Comparison of ENCODE assay signal across 9 cellular contexts in the genomic region with DNA sequence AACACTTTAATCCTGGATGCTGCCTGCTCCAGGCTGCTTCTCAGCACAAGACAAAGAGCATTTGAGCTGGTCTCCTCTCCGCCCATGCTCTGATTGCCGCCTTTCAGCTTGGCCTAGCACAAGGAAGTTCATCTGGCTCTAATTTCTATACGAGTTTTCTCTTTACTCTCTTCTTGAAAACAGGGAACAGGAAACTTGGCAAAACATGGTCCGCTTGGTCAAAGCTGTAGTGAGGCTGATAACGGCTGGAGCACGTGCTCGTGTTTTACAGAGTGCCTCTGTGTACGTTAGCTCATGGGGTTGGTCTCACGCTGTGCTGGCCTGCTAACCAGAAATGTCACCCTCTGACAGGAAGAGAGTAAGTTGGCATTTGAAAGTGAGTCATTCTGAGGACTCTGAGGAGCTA. TPM values are rescaled to one million over a fixed set of nuclear protein-coding genes. Genes with fewer than 3 reads are reported as not detected.
A peak's percentile ranks its signal among the peaks of the same experiment; 100 is the strongest.
DNase-seq lines count a peak whose midpoint lies in the region; ATAC-seq, FAIRE-seq and TF ChIP-seq lines count a peak whose summit lies in the region.
"Had no signal": no experiment of that assay in that cellular context is flagged by ENCODE, and none has a peak within 500 bp of the region (broad histone marks: within the 10 kb centered on the region; RNA-seq: fewer than 3 reads in every experiment).

No MANE protein-coding gene starts in this region.

- H3K9me3 ChIP-seq in HUES48 (ENCODE audit: control insufficient read depth, insufficient read depth, low read length), result no peaks in the 10 kb centered on the region

- peak overlapping the region; percentile 87 for H3K27ac Mint-ChIP-seq in chondrocyte (ENCODE audit: unreplicated experiment)
- H3K27ac Mint-ChIP-seq in stimulated activated naive CD8-positive, alpha-beta T cell treated with anti-CD3 and anti-CD28 coated beads, Interleukin-15, Interleukin-2, amounts not matched to agents 100 ng/mL and 50 ng/mL, for 24 hours, result peak overlapping the region; percentile 61

- no peaks in the 10 kb centered on the region for H3K27me3 Mint-ChIP-seq in chondrocyte (ENCODE audit: low read depth)
- H3K27me3 Mint-ChIP-seq in stimulated activated naive CD8-positive, alpha-beta T cell treated with anti-CD3 and anti-CD28 coated beads, Interleukin-15, Interleukin-2, amounts not matched to agents 100 ng/mL and 50 ng/mL, for 24 hours, result no peaks in the 10 kb centered on the region

- FAIRE-seq in GM12891 (lab: Jason Lieb, UNC) (no peak), urothelium cell line (lab: Jason Lieb, UNC) (no peak)

- H3K27me3 ChIP-seq in HUES48 (ENCODE audit: control insufficient read depth, insufficient read depth, low read length), result no peaks in the 10 kb centered on the region

- TF ChIP-seq POLR2A in GM12891 (IDR thresholded peaks at IDR 0.05; ENCODE audit: low read depth, low read length), result no peak

- peaks cover 3% of the 10 kb centered on the region for H3K9me3 Mint-ChIP-seq in chondrocyte (ENCODE audit: low read depth)
- H3K9me3 Mint-ChIP-seq in stimulated activated naive CD8-positive, alpha-beta T cell treated with anti-CD3 and anti-CD28 coated beads, Interleukin-15, Interleukin-2, amounts not matched to agents 100 ng/mL and 50 ng/mL, for 24 hours, result no peaks in the 10 kb centered on the region

- no peak overlapping the region for H3K4me3 ChIP-seq in HUES48 (ENCODE audit: low read depth, low read length)

- peaks cover 84% of the 10 kb centered on the region for H3K4me1 Mint-ChIP-seq in chondrocyte (ENCODE audit: low read depth)
- H3K4me1 Mint-ChIP-seq in stimulated activated naive CD8-positive, alpha-beta T cell treated with anti-CD3 and anti-CD28 coated beads, Interleukin-15, Interleukin-2, amounts not matched to agents 100 ng/mL and 50 ng/mL, for 24 hours (ENCODE audit: low read depth), result peaks cover 33% of the 10 kb centered on the region

- DNase-seq in chondrocyte (ENCODE audit: low spot score) (no peak), kidney tubule cell (ENCODE audit: low spot score) (peak; percentile 47), GM12891 (ENCODE audit: insufficient read length, low spot score) (no peak), urothelium cell line (ENCODE audit: low spot score) (no peak)
- DNase-seq: MV-4-11 had no signal

- H3K4me1 ChIP-seq in HUES48 (ENCODE audit: control insufficient read depth, insufficient read depth, low read length), result peaks cover 10% of the 10 kb centered on the region; the same call in 1 of the 2 replicates

- H3K36me3 Mint-ChIP-seq in chondrocyte (ENCODE audit: low read depth), result peaks cover 13% of the 10 kb centered on the region
- peaks cover 58% of the 10 kb centered on the region for H3K36me3 Mint-ChIP-seq in stimulated activated naive CD8-positive, alpha-beta T cell treated with anti-CD3 and anti-CD28 coated beads, Interleukin-15, Interleukin-2, amounts not matched to agents 100 ng/mL and 50 ng/mL, for 24 hours (ENCODE audit: low read depth)

- ATAC-seq in GM21381 (IDR thresholded peaks at IDR 0.05; ENCODE audit: unreplicated experiment), result no peak
- no peak for ATAC-seq in HG02610 (IDR thresholded peaks at IDR 0.05; ENCODE audit: unreplicated experiment)

- no peak for TF ChIP-seq CTCF in chondrocyte (IDR thresholded peaks at IDR 0.05)

- no peak overlapping the region for H3K4me3 Mint-ChIP-seq in chondrocyte (ENCODE audit: unreplicated experiment)
- H3K4me3 Mint-ChIP-seq in stimulated activated naive CD8-positive, alpha-beta T cell treated with anti-CD3 and anti-CD28 coated beads, Interleukin-15, Interleukin-2, amounts not matched to agents 100 ng/mL and 50 ng/mL, for 24 hours, result no peak overlapping the region

- peak overlapping the region; percentile 30 for H3K27ac ChIP-seq in HUES48 (ENCODE audit: low read depth, low read length)

- H3K36me3 ChIP-seq in HUES48 (ENCODE audit: control insufficient read depth, insufficient read depth, low read length), result peaks cover 21% of the 10 kb centered on the region

- H3K9ac ChIP-seq in HUES48 (ENCODE audit: low read depth, low read length), result 0 out of 2 replicates have a peak overlapping the region, but pooled peaks have one; percentile 9

TF ChIP-seq in GM12891, 5 proteins besides CTCF, POLR2A, EP300 and RAD21:
- TF ChIP-seq PAX5 (IDR thresholded peaks at IDR 0.05; ENCODE audit: insufficient read depth, low read length, severe bottlenecking) (no peak), TAF1 (IDR thresholded peaks at IDR 0.05; ENCODE audit: low read depth, low read length) (no peak), SPI1 (IDR thresholded peaks at IDR 0.05; ENCODE audit: low read depth, low read length) (no peak), POU2F2 (IDR thresholded peaks at IDR 0.05; ENCODE audit: low read depth, low read length) (no peak), POLR2AphosphoS5 (IDR thresholded peaks at IDR 0.05; ENCODE audit: low read depth, low read length) (no peak)

RNA-seq across cellular contexts. Expression of a gene that starts 19.2 kb away (rescaled TPM):
- total RNA-seq in chondrocyte, result 0.95 to 1.3 TPM (median 0.99 TPM) in 3 replicates
- polyA plus RNA-seq in GM12891 (2012; ENCODE audit: low read depth, missing spikeins), result not detected

RNA-seq across cellular contexts. Expression of a gene that starts 40.6 kb away (rescaled TPM):
- total RNA-seq in chondrocyte, result 3.3 to 6.3 TPM (median 3.4 TPM) in 3 replicates
- 14.3 TPM for polyA plus RNA-seq in GM12891 (2012; ENCODE audit: low read depth, missing spikeins)
